Comparison of ENCODE assay signal across 1 cellular context in genomic region chr22:33006220-33006954, GRCh38.
TF ChIP-seq lines count a peak whose summit lies in the region.

No MANE protein-coding gene starts in this region.

TF ChIP-seq in HepG2, 621 proteins besides CTCF, POLR2A, EP300 and RAD21 (continued from another document and continues in another):
- TF ChIP-seq, protein P1, sequence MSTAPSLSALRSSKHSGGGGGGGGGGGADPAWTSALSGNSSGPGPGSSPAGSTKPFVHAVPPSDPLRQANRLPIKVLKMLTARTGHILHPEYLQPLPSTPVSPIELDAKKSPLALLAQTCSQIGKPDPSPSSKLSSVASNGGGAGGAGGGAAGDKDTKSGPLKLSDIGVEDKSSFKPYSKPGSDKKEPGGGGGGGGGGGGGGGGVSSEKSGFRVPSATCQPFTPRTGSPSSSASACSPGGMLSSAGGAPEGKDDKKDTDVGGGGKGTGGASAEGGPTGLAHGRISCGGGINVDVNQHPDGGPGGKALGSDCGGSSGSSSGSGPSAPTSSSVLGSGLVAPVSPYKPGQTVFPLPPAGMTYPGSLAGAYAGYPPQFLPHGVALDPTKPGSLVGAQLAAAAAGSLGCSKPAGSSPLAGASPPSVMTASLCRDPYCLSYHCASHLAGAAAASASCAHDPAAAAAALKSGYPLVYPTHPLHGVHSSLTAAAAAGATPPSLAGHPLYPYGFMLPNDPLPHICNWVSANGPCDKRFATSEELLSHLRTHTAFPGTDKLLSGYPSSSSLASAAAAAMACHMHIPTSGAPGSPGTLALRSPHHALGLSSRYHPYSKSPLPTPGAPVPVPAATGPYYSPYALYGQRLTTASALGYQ (CRISPR knock-in tag; IDR thresholded peaks at IDR 0.05) = 0 out of 2 replicates have a peak, but pooled peaks have one; percentile 51
- no peak for TF ChIP-seq ZNF280B (CRISPR knock-in tag; IDR thresholded peaks at IDR 0.05; ENCODE audit: borderline replicate concordance)
- TF ChIP-seq SRSF9 (IDR thresholded peaks at IDR 0.05; ENCODE audit: borderline replicate concordance, insufficient read depth, low read depth, low read length, poor library complexity, severe bottlenecking) = no peak
- TF ChIP-seq FOXA3 (CRISPR knock-in tag; IDR thresholded peaks at IDR 0.05) = peak; percentile 90
- no peak for TF ChIP-seq ZNF18 (CRISPR knock-in tag; IDR thresholded peaks at IDR 0.05; ENCODE audit: insufficient replicate concordance)
- peak; percentile 55; the same call in 1 of the 2 replicates for TF ChIP-seq FOSL2 (CRISPR knock-in tag; IDR thresholded peaks at IDR 0.05)
- no peak for TF ChIP-seq RFX5 (IDR thresholded peaks at IDR 0.05; ENCODE audit: low read depth, low read length)
- no peak for TF ChIP-seq ZNF460 (CRISPR knock-in tag; IDR thresholded peaks at IDR 0.05; ENCODE audit: borderline replicate concordance)
- no peak for TF ChIP-seq SRF (IDR thresholded peaks at IDR 0.05; ENCODE audit: low read depth, low read length)
- TF ChIP-seq KLF12 (CRISPR knock-in tag; IDR thresholded peaks at IDR 0.05; ENCODE audit: borderline replicate concordance) = no peak
- 0 out of 2 replicates have a peak, but pooled peaks have one; percentile 14 for TF ChIP-seq KDM3A (CRISPR knock-in tag; IDR thresholded peaks at IDR 0.05; ENCODE audit: low read depth)
- TF ChIP-seq ZBTB7B (CRISPR knock-in tag; IDR thresholded peaks at IDR 0.05) = no peak
- peak; percentile 59; the same call in 1 of the 2 replicates for TF ChIP-seq HDAC1 (CRISPR knock-in tag; IDR thresholded peaks at IDR 0.05)
- TF ChIP-seq HNF4G (IDR thresholded peaks at IDR 0.05; ENCODE audit: borderline replicate concordance, low read depth, low read length) = peak; percentile 71; the same call in 1 of the 2 replicates
- TF ChIP-seq HNF4G (CRISPR knock-in tag; IDR thresholded peaks at IDR 0.05; ENCODE audit: borderline replicate concordance, low read depth) = peak; percentile 52; the same call in 1 of the 2 replicates
- TF ChIP-seq EEA1 (CRISPR knock-in tag; IDR thresholded peaks at IDR 0.05; ENCODE audit: borderline replicate concordance) = no peak
- TF ChIP-seq ZNF614 (CRISPR knock-in tag; IDR thresholded peaks at IDR 0.05; ENCODE audit: borderline replicate concordance) = peak; percentile 54; the same call in 1 of the 2 replicates
- TF ChIP-seq ZNF572 (CRISPR knock-in tag; IDR thresholded peaks at IDR 0.05) = 0 out of 2 replicates have a peak, but pooled peaks have one; percentile 54
- TF ChIP-seq SOX5 (CRISPR knock-in tag; IDR thresholded peaks at IDR 0.05; ENCODE audit: borderline replicate concordance) = peak; percentile 67
- peak; percentile 43; the same call in 1 of the 2 replicates for TF ChIP-seq ZMYM3 (CRISPR knock-in tag; IDR thresholded peaks at IDR 0.05)
- TF ChIP-seq ZNF569 (CRISPR knock-in tag; IDR thresholded peaks at IDR 0.05; ENCODE audit: borderline replicate concordance) = no peak
- peak; percentile 97 for TF ChIP-seq NFIC (IDR thresholded peaks at IDR 0.05; ENCODE audit: low read length)
- TF ChIP-seq ZNF335 (CRISPR knock-in tag; IDR thresholded peaks at IDR 0.05) = no peak
- no peak for TF ChIP-seq HNRNPH1 (optimal IDR thresholded peaks at IDR 0.05; ENCODE audit: low read depth, low read length)
- 0 out of 2 replicates have a peak, but pooled peaks have one; percentile 42 for TF ChIP-seq REPIN1 (CRISPR knock-in tag; IDR thresholded peaks at IDR 0.05; ENCODE audit: borderline replicate concordance, low read depth)
- TF ChIP-seq SOX13 (IDR thresholded peaks at IDR 0.05) = no peak
- TF ChIP-seq SOX13 (CRISPR knock-in tag; conservative IDR thresholded peaks at IDR 0.05 in 1 of 2, IDR thresholded peaks at IDR 0.05 in 1 of 2) = peak in 1 of 2 experiments; percentile 71; a peak in 2 of 4 replicates
- 0 out of 2 replicates have a peak, but pooled peaks have one; percentile 26 for TF ChIP-seq ZBTB38 (CRISPR knock-in tag; IDR thresholded peaks at IDR 0.05)
- TF ChIP-seq XBP1 (CRISPR knock-in tag; IDR thresholded peaks at IDR 0.05) = no peak
- peak; percentile 38 for TF ChIP-seq SAP130 (CRISPR knock-in tag; IDR thresholded peaks at IDR 0.05; ENCODE audit: low read depth)
- TF ChIP-seq NR2F2 (IDR thresholded peaks at IDR 0.05; ENCODE audit: borderline replicate concordance, low read depth) = peak; percentile 67
- TF ChIP-seq, protein P2, sequence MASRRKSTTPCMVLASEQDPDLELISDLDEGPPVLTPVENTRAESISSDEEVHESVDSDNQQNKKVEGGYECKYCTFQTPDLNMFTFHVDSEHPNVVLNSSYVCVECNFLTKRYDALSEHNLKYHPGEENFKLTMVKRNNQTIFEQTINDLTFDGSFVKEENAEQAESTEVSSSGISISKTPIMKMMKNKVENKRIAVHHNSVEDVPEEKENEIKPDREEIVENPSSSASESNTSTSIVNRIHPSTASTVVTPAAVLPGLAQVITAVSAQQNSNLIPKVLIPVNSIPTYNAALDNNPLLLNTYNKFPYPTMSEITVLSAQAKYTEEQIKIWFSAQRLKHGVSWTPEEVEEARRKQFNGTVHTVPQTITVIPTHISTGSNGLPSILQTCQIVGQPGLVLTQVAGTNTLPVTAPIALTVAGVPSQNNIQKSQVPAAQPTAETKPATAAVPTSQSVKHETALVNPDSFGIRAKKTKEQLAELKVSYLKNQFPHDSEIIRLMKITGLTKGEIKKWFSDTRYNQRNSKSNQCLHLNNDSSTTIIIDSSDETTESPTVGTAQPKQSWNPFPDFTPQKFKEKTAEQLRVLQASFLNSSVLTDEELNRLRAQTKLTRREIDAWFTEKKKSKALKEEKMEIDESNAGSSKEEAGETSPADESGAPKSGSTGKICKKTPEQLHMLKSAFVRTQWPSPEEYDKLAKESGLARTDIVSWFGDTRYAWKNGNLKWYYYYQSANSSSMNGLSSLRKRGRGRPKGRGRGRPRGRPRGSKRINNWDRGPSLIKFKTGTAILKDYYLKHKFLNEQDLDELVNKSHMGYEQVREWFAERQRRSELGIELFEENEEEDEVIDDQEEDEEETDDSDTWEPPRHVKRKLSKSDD (CRISPR knock-in tag; IDR thresholded peaks at IDR 0.05; ENCODE audit: low read depth) = no peak
- TF ChIP-seq, protein P3, sequence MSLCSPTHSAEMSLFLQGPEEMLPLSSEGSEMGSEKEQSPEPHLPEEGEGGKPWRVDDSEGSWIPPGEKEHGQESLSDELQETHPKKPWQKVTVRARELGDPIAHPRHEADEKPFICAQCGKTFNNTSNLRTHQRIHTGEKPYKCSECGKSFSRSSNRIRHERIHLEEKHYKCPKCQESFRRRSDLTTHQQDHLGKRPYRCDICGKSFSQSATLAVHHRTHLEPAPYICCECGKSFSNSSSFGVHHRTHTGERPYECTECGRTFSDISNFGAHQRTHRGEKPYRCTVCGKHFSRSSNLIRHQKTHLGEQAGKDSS (CRISPR knock-in tag; IDR thresholded peaks at IDR 0.05; ENCODE audit: borderline replicate concordance, low read depth) = no peak
- TF ChIP-seq HHEX (CRISPR knock-in tag; IDR thresholded peaks at IDR 0.05) = peak; percentile 47
- peak; percentile 67; the same call in 1 of the 2 replicates for TF ChIP-seq NR2F6 (IDR thresholded peaks at IDR 0.05)
- peak; percentile 82 for TF ChIP-seq NR2F6 (CRISPR knock-in tag; IDR thresholded peaks at IDR 0.05)
- no peak for TF ChIP-seq ZNF780A (CRISPR knock-in tag; IDR thresholded peaks at IDR 0.05)
- TF ChIP-seq ZNF446 (CRISPR knock-in tag; IDR thresholded peaks at IDR 0.05) = no peak
- no peak for TF ChIP-seq ZNF792 (CRISPR knock-in tag; IDR thresholded peaks at IDR 0.05)
- 0 out of 2 replicates have a peak, but pooled peaks have one; percentile 33 for TF ChIP-seq ZNF124 (CRISPR knock-in tag; IDR thresholded peaks at IDR 0.05)
- peak; percentile 68 for TF ChIP-seq GATAD2A (CRISPR knock-in tag; IDR thresholded peaks at IDR 0.05)
- TF ChIP-seq MBD4 (IDR thresholded peaks at IDR 0.05; ENCODE audit: borderline replicate concordance, low read length) = no peak
- peak; percentile 44; the same call in 1 of the 2 replicates for TF ChIP-seq ELF3 (CRISPR knock-in tag; IDR thresholded peaks at IDR 0.05)
- TF ChIP-seq FOXA1 (IDR thresholded peaks at IDR 0.05) = 0 out of 2 replicates have a peak, but pooled peaks have one; percentile 11
- TF ChIP-seq FOXA1 (CRISPR knock-in tag; IDR thresholded peaks at IDR 0.05) = peak; percentile 92
- TF ChIP-seq, protein P4, sequence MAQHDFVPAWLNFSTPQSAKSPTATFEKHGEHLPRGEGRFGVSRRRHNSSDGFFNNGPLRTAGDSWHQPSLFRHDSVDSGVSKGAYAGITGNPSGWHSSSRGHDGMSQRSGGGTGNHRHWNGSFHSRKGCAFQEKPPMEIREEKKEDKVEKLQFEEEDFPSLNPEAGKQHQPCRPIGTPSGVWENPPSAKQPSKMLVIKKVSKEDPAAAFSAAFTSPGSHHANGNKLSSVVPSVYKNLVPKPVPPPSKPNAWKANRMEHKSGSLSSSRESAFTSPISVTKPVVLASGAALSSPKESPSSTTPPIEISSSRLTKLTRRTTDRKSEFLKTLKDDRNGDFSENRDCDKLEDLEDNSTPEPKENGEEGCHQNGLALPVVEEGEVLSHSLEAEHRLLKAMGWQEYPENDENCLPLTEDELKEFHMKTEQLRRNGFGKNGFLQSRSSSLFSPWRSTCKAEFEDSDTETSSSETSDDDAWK (CRISPR knock-in tag; IDR thresholded peaks at IDR 0.05) = no peak
- 0 out of 2 replicates have a peak, but pooled peaks have one; percentile 17 for TF ChIP-seq ZNF770 (CRISPR knock-in tag; IDR thresholded peaks at IDR 0.05)
- TF ChIP-seq, protein P5, sequence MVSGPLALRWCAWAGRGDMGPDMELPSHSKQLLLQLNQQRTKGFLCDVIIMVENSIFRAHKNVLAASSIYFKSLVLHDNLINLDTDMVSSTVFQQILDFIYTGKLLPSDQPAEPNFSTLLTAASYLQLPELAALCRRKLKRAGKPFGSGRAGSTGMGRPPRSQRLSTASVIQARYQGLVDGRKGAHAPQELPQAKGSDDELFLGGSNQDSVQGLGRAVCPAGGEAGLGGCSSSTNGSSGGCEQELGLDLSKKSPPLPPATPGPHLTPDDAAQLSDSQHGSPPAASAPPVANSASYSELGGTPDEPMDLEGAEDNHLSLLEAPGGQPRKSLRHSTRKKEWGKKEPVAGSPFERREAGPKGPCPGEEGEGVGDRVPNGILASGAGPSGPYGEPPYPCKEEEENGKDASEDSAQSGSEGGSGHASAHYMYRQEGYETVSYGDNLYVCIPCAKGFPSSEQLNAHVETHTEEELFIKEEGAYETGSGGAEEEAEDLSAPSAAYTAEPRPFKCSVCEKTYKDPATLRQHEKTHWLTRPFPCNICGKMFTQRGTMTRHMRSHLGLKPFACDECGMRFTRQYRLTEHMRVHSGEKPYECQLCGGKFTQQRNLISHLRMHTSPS (CRISPR knock-in tag; IDR thresholded peaks at IDR 0.05; ENCODE audit: low read depth) = no peak
- peak; percentile 17; the same call in 1 of the 2 replicates for TF ChIP-seq SMAD3 (CRISPR knock-in tag; IDR thresholded peaks at IDR 0.05)
- peak; percentile 35; the same call in 1 of the 2 replicates for TF ChIP-seq ARID3A (IDR thresholded peaks at IDR 0.05; ENCODE audit: low read depth, low read length)
